In the genomic region with DNA sequence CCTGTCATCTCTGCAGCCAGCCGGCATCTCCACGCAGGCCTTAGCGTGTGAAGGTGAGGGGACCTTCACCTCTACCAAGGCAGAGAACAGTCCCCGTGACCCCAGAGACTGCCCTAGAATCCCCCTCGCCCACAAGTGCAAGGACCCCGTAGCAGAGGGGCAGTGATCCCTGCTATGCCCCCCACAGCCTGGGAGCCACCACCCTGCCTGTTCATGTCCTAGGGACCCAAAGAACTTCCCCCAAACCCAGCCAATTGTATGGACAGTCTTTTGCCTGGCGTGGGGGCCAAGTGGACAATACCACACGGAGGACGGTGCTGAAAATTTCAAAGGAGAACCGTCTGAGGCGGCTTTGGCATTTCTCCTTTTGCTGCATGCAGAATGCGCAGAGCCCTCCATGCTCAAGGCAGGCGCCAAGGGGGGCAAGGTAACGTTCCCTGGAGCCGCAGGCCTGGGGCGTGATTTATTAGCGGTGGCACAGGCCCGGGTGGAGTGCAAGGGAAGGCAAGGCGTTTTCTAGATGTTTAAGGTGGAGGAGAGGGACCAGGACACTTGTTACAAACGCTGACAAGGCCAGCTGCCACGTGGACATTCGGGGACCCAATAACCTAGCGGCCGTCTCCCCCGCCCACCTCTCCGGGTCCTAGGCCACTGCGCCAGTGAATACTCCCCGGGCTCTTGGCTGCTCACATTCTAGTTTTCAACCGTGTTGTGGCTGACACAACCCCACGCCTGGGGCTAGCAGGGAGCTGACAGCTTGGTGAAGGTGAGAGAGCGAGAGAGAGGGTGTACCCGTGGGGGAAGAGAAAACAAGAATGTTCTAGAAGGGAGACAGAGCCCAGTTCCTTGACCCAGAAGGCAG, we compare ENCODE assay signal across 23 cellular contexts.
"Had no signal": no experiment of that assay in that cellular context is flagged by ENCODE, and none has a peak within 500 bp of the region (broad histone marks: within the 10 kb centered on the region; RNA-seq: fewer than 3 reads in every experiment).

No MANE protein-coding gene starts in this region.

- H3K9me3 ChIP-seq: colonic mucosa, heart right ventricle, lower lobe of right lung, mucosa of descending colon, tibial nerve, uterus had no signal

- H3K4me3 ChIP-seq: colonic mucosa, heart right ventricle, lower lobe of right lung, mucosa of descending colon, tibial nerve, uterus had no signal

- H3K36me3 ChIP-seq: colonic mucosa, heart right ventricle, lower lobe of right lung, tibial nerve, uterus had no signal

- H3K27me3 ChIP-seq: colonic mucosa, tibial nerve had no signal

- H3K4me1 Mint-ChIP-seq: activated CD4-positive, alpha-beta T cell treated with anti-CD3 and anti-CD28 coated beads, Interleukin-2, amount 10 ng/mL, durations not matched to agents 7 days and 5 days had no signal

- DNase-seq: activated CD4-positive, alpha-beta T cell treated with anti-CD3 and anti-CD28 coated beads, Interleukin-2, amount 10 ng/mL, durations not matched to agents 7 days and 5 days; activated CD4-positive, CD25-positive, alpha-beta regulatory T cell treated with anti-CD3 and anti-CD28 coated beads, Interleukin-2, amount 50 U/mL, for 72 hours; activated CD8-positive, alpha-beta memory T cell treated with anti-CD3 and anti-CD28 coated beads, Interleukin-2, amount 50 U/mL, for 4 hours; activated naive CD4-positive, alpha-beta T cell treated with anti-CD3 and anti-CD28 coated beads for 36 hours; activated naive CD8-positive, alpha-beta T cell treated with anti-CD3 and anti-CD28 coated beads, Interleukin-2, amount 10 ng/mL, durations not matched to agents 7 days and 5 days; activated T-cell treated with anti-CD3 and anti-CD28 coated beads, Interleukin-2, amount 50 U/mL, for 48 hours; amniotic stem cell; colonic mucosa; foreskin fibroblast; heart right ventricle; lower lobe of right lung; mesendoderm; mucosa of descending colon; stimulated activated CD4-positive, alpha-beta T cell treated with anti-CD3 and anti-CD28 coated beads, Interleukin-4, amount 100 ng/mL, for 4 hours; stimulated activated naive CD8-positive, alpha-beta T cell treated with anti-CD3 and anti-CD28 coated beads, Interleukin-15, Interleukin-2, amounts not matched to agents 100 U/mL and 50 U/mL, for 24 hours; T-cell; uterus had no signal

- H3K9me3 Mint-ChIP-seq: activated CD4-positive, alpha-beta T cell treated with anti-CD3 and anti-CD28 coated beads, Interleukin-2, amount 10 ng/mL, durations not matched to agents 7 days and 5 days; activated naive CD4-positive, alpha-beta T cell treated with anti-CD3 and anti-CD28 coated beads for 36 hours; activated naive CD8-positive, alpha-beta T cell treated with anti-CD3 and anti-CD28 coated beads, Interleukin-2, amount 10 ng/mL, durations not matched to agents 7 days and 5 days; neural crest cell; T-cell; T-helper 2 cell treated with Interferon-gamma antibody and Interleukin-4, amounts not matched to agents 5 μg/mL and 100 μg/mL, for 36 hours had no signal

- H3K4me3 Mint-ChIP-seq: activated CD4-positive, alpha-beta T cell treated with anti-CD3 and anti-CD28 coated beads, Interleukin-2, amount 10 ng/mL, durations not matched to agents 7 days and 5 days; activated naive CD4-positive, alpha-beta T cell treated with anti-CD3 and anti-CD28 coated beads for 36 hours; activated naive CD8-positive, alpha-beta T cell treated with anti-CD3 and anti-CD28 coated beads, Interleukin-2, amount 10 ng/mL, durations not matched to agents 7 days and 5 days; neural crest cell; T-cell; T-helper 2 cell treated with Interferon-gamma antibody and Interleukin-4, amounts not matched to agents 5 μg/mL and 100 μg/mL, for 36 hours had no signal

- H3K27ac Mint-ChIP-seq: activated CD4-positive, alpha-beta T cell treated with anti-CD3 and anti-CD28 coated beads, Interleukin-2, amount 10 ng/mL, durations not matched to agents 7 days and 5 days; activated naive CD4-positive, alpha-beta T cell treated with anti-CD3 and anti-CD28 coated beads for 36 hours; activated naive CD8-positive, alpha-beta T cell treated with anti-CD3 and anti-CD28 coated beads, Interleukin-2, amount 10 ng/mL, durations not matched to agents 7 days and 5 days; progenitor cell of endocrine pancreas; T-cell; T-helper 2 cell treated with Interferon-gamma antibody and Interleukin-4, amounts not matched to agents 5 μg/mL and 100 μg/mL, for 36 hours had no signal

- H3K4me1 ChIP-seq: colonic mucosa, lower lobe of right lung, uterus had no signal

- ATAC-seq: left lobe of liver; lower lobe of right lung; mucosa of descending colon; stimulated activated naive CD8-positive, alpha-beta T cell treated with anti-CD3 and anti-CD28 coated beads, Interleukin-15, Interleukin-2, amounts not matched to agents 100 U/mL and 50 U/mL, for 24 hours; T-cell had no signal

- H3K36me3 Mint-ChIP-seq: activated naive CD8-positive, alpha-beta T cell treated with anti-CD3 and anti-CD28 coated beads, Interleukin-2, amount 10 ng/mL, durations not matched to agents 7 days and 5 days; T-cell had no signal

- H3K27ac ChIP-seq: colonic mucosa, heart right ventricle, lower lobe of right lung, uterus, VCaP had no signal
